8 cellular contexts compared by ENCODE assay signal in the genomic region with DNA sequence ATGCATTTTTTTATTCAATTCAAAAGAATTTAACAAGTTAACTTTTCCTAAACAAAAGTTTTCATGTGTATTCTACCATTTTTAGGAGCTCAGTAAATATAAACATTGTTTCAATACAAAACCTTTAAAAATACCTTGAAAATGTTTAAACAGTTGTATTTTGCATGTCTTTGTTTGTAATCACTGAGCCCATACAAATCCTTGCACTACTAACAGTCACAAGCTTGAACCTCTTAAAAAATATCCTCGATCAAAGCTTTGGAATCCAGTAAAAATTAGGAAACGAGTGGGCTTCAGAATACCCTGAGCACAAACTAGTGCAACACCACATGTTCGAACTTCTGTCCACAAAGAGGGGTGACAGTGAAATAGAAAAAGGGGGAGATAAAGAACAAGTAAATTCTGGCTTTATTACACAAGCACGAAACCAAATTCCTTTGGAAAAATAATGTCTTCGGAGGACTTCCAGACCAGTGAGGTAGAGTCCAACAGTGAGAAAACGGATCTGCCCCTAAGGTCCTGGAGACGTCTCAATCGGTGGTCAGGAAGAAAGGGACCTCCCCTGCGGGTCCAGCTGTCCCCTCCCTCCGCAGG. TPM values are rescaled to one million over a fixed set of nuclear protein-coding genes. Genes with fewer than 3 reads are reported as not detected.
DNase-seq lines count a peak whose midpoint lies in the region; ATAC-seq and TF ChIP-seq lines count a peak whose summit lies in the region.

No MANE protein-coding gene starts in this region.

- H3K4me2 ChIP-seq in BLaER1 (peak overlapping the region; percentile 91), Karpas-422 (ENCODE audit: low read depth, low read length, poor library complexity, severe bottlenecking) (peak overlapping the region; percentile 81)

- no peaks in the 10 kb centered on the region for H3K9me3 ChIP-seq in BLaER1
- H3K9me3 ChIP-seq in Karpas-422 (ENCODE audit: low read length): no peaks in the 10 kb centered on the region

- H3K36me3 ChIP-seq in BLaER1 (no peaks in the 10 kb centered on the region), Karpas-422 (ENCODE audit: insufficient read depth, low read length) (no peaks in the 10 kb centered on the region)

- DNase-seq in Karpas-422: no peak
- no peak for DNase-seq in coronary artery (ENCODE audit: low spot score)
- no peak for DNase-seq in natural killer cell treated with Interleukin-12 subunit alpha and Interleukin-12 subunit beta and Interleukin-15 and Interleukin-18, amount 100 ng/mL, for 72 hours (ENCODE audit: low spot score)
- no peak for DNase-seq in DMS 273 treated with DMSO at 0.1 percent for 48 hours (lab: John Stamatoyannopoulos, UW)
- DNase-seq in NCI-H226: no peak

- H3K4me3 Mint-ChIP-seq in natural killer cell treated with Interleukin-12 subunit alpha and Interleukin-12 subunit beta and Interleukin-15 and Interleukin-18, amount 100 ng/mL, for 72 hours: peak overlapping the region; percentile 86

- no peak for TF ChIP-seq CTCF in coronary artery (IDR thresholded peaks at IDR 0.05)

- H3K27ac ChIP-seq in BLaER1 (peak overlapping the region; percentile 93), Karpas-422 (ENCODE audit: low read length) (no peak overlapping the region), coronary artery (peak overlapping the region; percentile 91 to 97)

- H3K79me2 ChIP-seq in Karpas-422 (ENCODE audit: low read length): no peaks in the 10 kb centered on the region

- H3K9ac ChIP-seq in BLaER1: peak overlapping the region; percentile 92
- peak overlapping the region; percentile 73 for H3K9ac ChIP-seq in Karpas-422 (ENCODE audit: low read length)

- peaks cover 0 to 1% of the 10 kb centered on the region in 2 donors for H3K27me3 Mint-ChIP-seq in natural killer cell treated with Interleukin-12 subunit alpha and Interleukin-12 subunit beta and Interleukin-15 and Interleukin-18, amount 100 ng/mL, for 72 hours

- peak overlapping the region; percentile 74 to 92 for H3K27ac Mint-ChIP-seq in natural killer cell treated with Interleukin-12 subunit alpha and Interleukin-12 subunit beta and Interleukin-15 and Interleukin-18, amount 100 ng/mL, for 72 hours

- H2AFZ ChIP-seq in Karpas-422 (ENCODE audit: low read length): peak overlapping the region; percentile 50; the same call in 1 of the 2 replicates

- no peaks in the 10 kb centered on the region for H3K9me3 Mint-ChIP-seq in natural killer cell treated with Interleukin-12 subunit alpha and Interleukin-12 subunit beta and Interleukin-15 and Interleukin-18, amount 100 ng/mL, for 72 hours

- peaks cover 27% of the 10 kb centered on the region for H3K4me1 ChIP-seq in BLaER1
- H3K4me1 ChIP-seq in Karpas-422 (ENCODE audit: low read length): peaks cover 14% of the 10 kb centered on the region

- H4K20me1 ChIP-seq in BLaER1 (no peaks in the 10 kb centered on the region), Karpas-422 (ENCODE audit: insufficient read depth, low read depth, low read length) (no peaks in the 10 kb centered on the region)

- H3K36me3 Mint-ChIP-seq in natural killer cell treated with Interleukin-12 subunit alpha and Interleukin-12 subunit beta and Interleukin-15 and Interleukin-18, amount 100 ng/mL, for 72 hours: no peaks in the 10 kb centered on the region

- H3K4me1 Mint-ChIP-seq in natural killer cell treated with Interleukin-12 subunit alpha and Interleukin-12 subunit beta and Interleukin-15 and Interleukin-18, amount 100 ng/mL, for 72 hours (ENCODE audit: low read depth in 2 of 2): peaks cover 17 to 23% of the 10 kb centered on the region in 2 donors

- H3K4me3 ChIP-seq in BLaER1: peak overlapping the region; percentile 91
- peak overlapping the region; percentile 73 for H3K4me3 ChIP-seq in Karpas-422 (ENCODE audit: low read length)
- peak overlapping the region; percentile 89 for H3K4me3 ChIP-seq in coronary artery

- H3K27me3 ChIP-seq in BLaER1: no peaks in the 10 kb centered on the region
- peaks cover 5% of the 10 kb centered on the region; the same call in 1 of the 2 replicates for H3K27me3 ChIP-seq in Karpas-422 (ENCODE audit: low read length)

- 0 out of 2 replicates have a peak, but pooled peaks cover 4% of the 10 kb centered on the region for H3K9me2 ChIP-seq in Karpas-422 (replicated peaks; ENCODE audit: insufficient read depth, low read length)

- ATAC-seq in natural killer cell treated with Interleukin-12 subunit alpha and Interleukin-12 subunit beta and Interleukin-15 and Interleukin-18, amount 100 ng/mL, for 72 hours: no peak
- no peak for ATAC-seq in HG03097 (IDR thresholded peaks at IDR 0.05; ENCODE audit: low FRiP score, unreplicated experiment)
- no peak for ATAC-seq in GM21576 (IDR thresholded peaks at IDR 0.05; ENCODE audit: unreplicated experiment)

RNA-seq across cellular contexts. Expression of a gene that starts 1.5 kb away (rescaled TPM):
- 18.7 and 31.0 TPM in 2 replicates for total RNA-seq in Karpas-422 (2014; rRNA removed; shearing (Covaris generic); ENCODE audit: low replicate concordance)
- total RNA-seq in natural killer cell treated with Interleukin-12 subunit alpha and Interleukin-12 subunit beta and Interleukin-15 and Interleukin-18, amount 100 ng/mL, for 72 hours: 10 to 100 TPM; 28.0 to 42.7 TPM
